8 cellular contexts compared by ENCODE assay signal in the genomic region with DNA sequence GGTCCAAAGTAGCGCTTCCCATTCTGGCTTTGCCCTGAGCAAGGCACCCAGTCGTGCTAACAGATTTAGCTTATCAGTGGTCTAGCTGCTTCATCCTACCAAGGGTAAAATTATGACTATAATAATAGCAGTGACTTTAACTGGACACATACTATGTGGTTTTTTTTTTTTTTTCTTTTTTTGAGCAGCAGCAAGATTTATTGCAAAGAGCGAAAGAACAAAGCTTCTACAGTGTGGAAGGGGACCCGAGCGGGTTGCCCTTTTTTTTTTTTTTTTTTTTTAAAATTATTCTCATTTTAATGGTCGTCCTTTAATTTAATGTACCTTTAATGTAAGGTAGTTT. TPM values are rescaled to one million over a fixed set of nuclear protein-coding genes. Genes with fewer than 3 reads are reported as not detected.
DNase-seq lines count a peak whose midpoint lies in the region; ATAC-seq and TF ChIP-seq lines count a peak whose summit lies in the region.

No MANE protein-coding gene starts in this region.

- DNase-seq in caudate nucleus (lab: John Stamatoyannopoulos, UW) (no peak), ureter (ENCODE audit: low spot score) (no peak), kidney tubule cell (ENCODE audit: low spot score) (no peak)

- H3K9ac ChIP-seq in HUES6 (ENCODE audit: low read length) (peak overlapping the region; percentile 91), mucosa of stomach (ENCODE audit: low read length) (peak overlapping the region; percentile 79)

- TF ChIP-seq CTCF in 22Rv1 (IDR thresholded peaks at IDR 0.05), result no peak

- peaks cover 12% of the 10 kb centered on the region for H3K27me3 ChIP-seq in HUES6 (ENCODE audit: control insufficient read depth, insufficient read depth, low read length)
- H3K27me3 ChIP-seq in mucosa of stomach (ENCODE audit: control insufficient read depth, insufficient read depth, low read length), result no peaks in the 10 kb centered on the region

- H3K4me1 ChIP-seq in HUES6 (ENCODE audit: control insufficient read depth, insufficient read depth, low read length), result 0 out of 2 replicates have a peak, but pooled peaks cover 13% of the 10 kb centered on the region
- peaks cover 12% of the 10 kb centered on the region for H3K4me1 ChIP-seq in mucosa of stomach (ENCODE audit: control insufficient read depth, insufficient read depth, low read length)

- H3K4me3 ChIP-seq in HUES6 (ENCODE audit: low read depth, low read length) (peak overlapping the region; percentile 96), mucosa of stomach (ENCODE audit: low read length) (peak overlapping the region; percentile 60)

- H3K36me3 ChIP-seq in HUES6 (ENCODE audit: control insufficient read depth, insufficient read depth, low read length) (peaks cover 15% of the 10 kb centered on the region), mucosa of stomach (ENCODE audit: control insufficient read depth, insufficient read depth, low read length) (no peaks in the 10 kb centered on the region)

- ATAC-seq in HG02840 (IDR thresholded peaks at IDR 0.05; ENCODE audit: low FRiP score, unreplicated experiment) (no peak), GM18909 (IDR thresholded peaks at IDR 0.05; ENCODE audit: poor library complexity, unreplicated experiment) (no peak)

- H3K27ac ChIP-seq in 22Rv1 (peak overlapping the region; percentile 17; the same call in 1 of the 2 replicates), HUES6 (ENCODE audit: low read depth, low read length) (peak overlapping the region; percentile 69), caudate nucleus (ENCODE audit: low read depth, low read length) (peak overlapping the region; percentile 71)

- H3K9me3 ChIP-seq in HUES6 (ENCODE audit: control insufficient read depth, insufficient read depth, low read depth, low read length) (no peaks in the 10 kb centered on the region), mucosa of stomach (ENCODE audit: control insufficient read depth, low read length) (no peaks in the 10 kb centered on the region)

RNA-seq across cellular contexts. Expression of a gene that starts 0.5 kb away (rescaled TPM):
- 7.0 TPM for total RNA-seq in ureter

Comparison
In these comparisons a context has a peak if more than half of its experiments do, and no peak if none do; other contexts are left out.
1. H3K27ac ChIP-seq: peak in every context shown above with its lines; median percentile 71 in caudate nucleus; 69 in HUES6; 17 in 22Rv1.